In genomic region chr2:138677179-138677578, GRCh38 we compare ENCODE assay signal across 21 cellular contexts.
"Had no signal": no experiment of that assay in that cellular context is flagged by ENCODE, and none has a peak within 500 bp of the region (broad histone marks: within the 10 kb centered on the region; RNA-seq: fewer than 3 reads in every experiment).

No MANE protein-coding gene starts in this region.

- H3K27ac ChIP-seq: KMS-11, RWPE1 had no signal

- H3K27ac Mint-ChIP-seq: IgD-negative memory B cell, T-cell had no signal

- ATAC-seq: K562, Panc1, T-cell had no signal

- H3K4me3 Mint-ChIP-seq: IgD-negative memory B cell, T-cell had no signal

- H3K9ac ChIP-seq: KMS-11, SK-N-SH had no signal

- H3K4me2 ChIP-seq: KMS-11, SK-N-SH had no signal

- DNase-seq: Kasumi-1; MV-4-11; NCI-H1048; NCI-H1105; NCI-H1694; NCI-H187 treated with DMSO at 0.1 percent for 48 hours; NCI-H2029 treated with DMSO at 0.1 percent for 48 hours; NCI-H2171; NCI-H524; NCI-H526 treated with DMSO at 0.1 percent for 48 hours; NCI-H748 treated with DMSO at 0.1 percent for 48 hours; NK-92 treated with Interleukin-12 subunit alpha and Interleukin-12 subunit beta, amount 100 ng/mL, for 24 hours; SHP77; SK-N-SH; SW 1271; T-cell had no signal

- H3K4me1 Mint-ChIP-seq: IgD-negative memory B cell, T-cell had no signal

- H3K4me3 ChIP-seq: K562 had no signal

- H3K9me3 ChIP-seq: SK-N-SH had no signal

- H3K36me3 Mint-ChIP-seq: IgD-negative memory B cell, T-cell had no signal

- H3K9me3 Mint-ChIP-seq: IgD-negative memory B cell, T-cell had no signal
